In the genomic region with DNA sequence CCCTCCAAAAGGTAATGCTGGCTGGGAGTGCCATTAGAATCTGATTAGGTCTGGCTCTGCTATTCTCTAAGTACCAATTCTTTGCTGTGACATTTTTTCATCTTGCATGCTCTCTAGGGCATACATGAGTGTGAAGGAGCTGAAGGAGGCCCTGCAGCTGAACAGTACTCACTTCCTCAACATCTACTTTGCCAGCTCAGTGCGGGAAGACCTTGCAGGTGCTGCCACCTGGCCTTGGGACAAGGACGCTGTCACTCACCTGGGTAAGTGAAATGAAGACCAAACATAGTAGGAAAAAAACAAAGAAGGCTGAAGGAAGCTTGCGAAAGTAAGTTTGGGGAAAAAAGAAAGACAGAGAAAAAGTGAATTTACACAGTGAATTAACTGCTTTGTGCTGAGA, we compare ENCODE assay signal across 1 cellular context.
TF ChIP-seq lines count a peak whose summit lies in the region.

No MANE protein-coding gene starts in this region.

TF ChIP-seq in H1, 55 proteins besides CTCF, POLR2A, EP300 and RAD21 (continued from another document):
- TF ChIP-seq SP2 (IDR thresholded peaks at IDR 0.05; ENCODE audit: low read length): no peak
